ENCODE assay signal across 1 cellular context in genomic region chr17:12566281-12567002, GRCh38.
TF ChIP-seq lines count a peak whose summit lies in the region.

No MANE protein-coding gene starts in this region.

TF ChIP-seq in H1, 55 proteins besides CTCF, POLR2A, EP300 and RAD21:
- TF ChIP-seq SIX5 (IDR thresholded peaks at IDR 0.05; ENCODE audit: low read depth, low read length), result 0 out of 2 replicates have a peak, but pooled peaks have one; percentile 8
- TF ChIP-seq GABPA (IDR thresholded peaks at IDR 0.05; ENCODE audit: borderline replicate concordance, insufficient read depth, low read length), result no peak
